In genomic region chr9:98191615-98192502, GRCh38 we compare ENCODE assay signal across 8 cellular contexts. TPM values are rescaled to one million over a fixed set of nuclear protein-coding genes. Genes with fewer than 3 reads are reported as not detected.
DNase-seq lines count a peak whose midpoint lies in the region; ATAC-seq, FAIRE-seq and TF ChIP-seq lines count a peak whose summit lies in the region.

No MANE protein-coding gene starts in this region.

- WGBS in endodermal cell (ENCODE audit: insufficient coverage in 1 of 2, insufficient read length in 1 of 2), 2 experiments = 10% methylated on average over 11 to 47 of the region's 47 CpGs
- 9 to 29% methylated on average over 9 to 37 of the region's 47 CpGs for WGBS in upper lobe of left lung, 2 donors

- no peak for FAIRE-seq in GM12892 (lab: Jason Lieb, UNC)

- H3K36me3 ChIP-seq in endodermal cell (ENCODE audit: control insufficient read depth, insufficient read depth, low read length) (no peaks in the 10 kb centered on the region), upper lobe of left lung (no peaks in the 10 kb centered on the region)
- peaks cover 0 to 4% (median 0%) of the 10 kb centered on the region in 3 experiments for H3K36me3 ChIP-seq in naive thymus-derived CD4-positive, alpha-beta T cell (ENCODE audit: control insufficient read depth in 2 of 3, insufficient read depth in 3 of 3, low read length in 3 of 3)

- intact Hi-C loops in activated CD4-positive, alpha-beta T cell treated with anti-CD3 and anti-CD28 coated beads, Interleukin-2, amount 10 ng/mL, durations not matched to agents 24 days and 14 days (cut with micrococcal nuclease) = loop anchor here (2.0 to 5.0 kb wide), 3 partner anchors 63 to 135 kb away; partner anchors contain the start of genes NANS, TBC1D2 and TRIM14
- intact Hi-C loops in naive thymus-derived CD4-positive, alpha-beta T cell (cut with micrococcal nuclease) = loop anchor here (1.0 to 5.0 kb wide), 12 partner anchors 13 to 285 kb away; partner anchors contain the start of genes TRMO (in 2 of the 2), ANP32B (in 1 of the 2), NANS (in 1 of the 2) and TBC1D2 (in 1 of the 2)

- no peak overlapping the region for H3K27ac Mint-ChIP-seq in activated CD4-positive, alpha-beta T cell treated with anti-CD3 and anti-CD28 coated beads, Interleukin-2, amount 10 ng/mL, durations not matched to agents 24 days and 14 days
- no peak overlapping the region for H3K27ac Mint-ChIP-seq in endodermal cell
- peak overlapping the region in 8 of 9 donors; percentile 19 to 77 (median 60) for H3K27ac Mint-ChIP-seq in naive thymus-derived CD4-positive, alpha-beta T cell

- H3K27me3 Mint-ChIP-seq in activated CD4-positive, alpha-beta T cell treated with anti-CD3 and anti-CD28 coated beads, Interleukin-2, amount 10 ng/mL, durations not matched to agents 24 days and 14 days = peaks cover 7% of the 10 kb centered on the region
- no peaks in the 10 kb centered on the region for H3K27me3 Mint-ChIP-seq in endodermal cell (ENCODE audit: insufficient read depth)
- H3K27me3 Mint-ChIP-seq in naive thymus-derived CD4-positive, alpha-beta T cell = peaks cover 0 to 17% (median 0%) of the 10 kb centered on the region in 5 donors

- no peak for TF ChIP-seq EP300 in upper lobe of left lung (IDR thresholded peaks at IDR 0.05)

- H3K4me1 Mint-ChIP-seq in activated CD4-positive, alpha-beta T cell treated with anti-CD3 and anti-CD28 coated beads, Interleukin-2, amount 10 ng/mL, durations not matched to agents 24 days and 14 days = peaks cover 10% of the 10 kb centered on the region
- peaks cover 22% of the 10 kb centered on the region for H3K4me1 Mint-ChIP-seq in endodermal cell
- peaks cover 12 to 48% (median 44%) of the 10 kb centered on the region in 7 donors for H3K4me1 Mint-ChIP-seq in naive thymus-derived CD4-positive, alpha-beta T cell

- CTCF ChIA-PET in naive thymus-derived CD4-positive, alpha-beta T cell (lab: Charles Lee) = interaction anchor here (0.8 to 1.8 kb wide), 4 partner anchors 22 to 90 kb away, joined by 3 to 6 read pairs (median 4); partner anchors contain the start of gene TRIM14

- TF ChIP-seq CTCF in endodermal cell (conservative IDR thresholded peaks at IDR 0.05) (no peak), upper lobe of left lung (IDR thresholded peaks at IDR 0.05) (no peak)

- peak; percentile 36 for DNase-seq in GM12892 (ENCODE audit: insufficient read length)
- DNase-seq in HPDE6-E6E7 (ENCODE audit: extremely low spot score) = peak; percentile 54
- DNase-seq in activated CD4-positive, alpha-beta T cell treated with anti-CD3 and anti-CD28 coated beads, Interleukin-2, amount 10 ng/mL, durations not matched to agents 24 days and 14 days = peak; percentile 75
- DNase-seq in endodermal cell = peak; percentile 84
- peak; percentile 17 to 46 (median 33) for DNase-seq in naive thymus-derived CD4-positive, alpha-beta T cell
- DNase-seq in upper lobe of left lung = peak; percentile 74 to 90
- no peak for DNase-seq in hepatic stellate cell (ENCODE audit: low spot score)

- TF ChIP-seq POLR2A in GM12892 (IDR thresholded peaks at IDR 0.05; ENCODE audit: low read depth, low read length) (no peak), upper lobe of left lung (IDR thresholded peaks at IDR 0.05) (no peak)

- H3K9me3 ChIP-seq in endodermal cell (ENCODE audit: control insufficient read depth, low read length) = no peaks in the 10 kb centered on the region
- no peaks in the 10 kb centered on the region for H3K9me3 ChIP-seq in naive thymus-derived CD4-positive, alpha-beta T cell (ENCODE audit: control insufficient read depth in 2 of 3, low read length in 3 of 3)
- no peaks in the 10 kb centered on the region for H3K9me3 ChIP-seq in upper lobe of left lung

- no peaks in the 10 kb centered on the region for H3K9me3 Mint-ChIP-seq in activated CD4-positive, alpha-beta T cell treated with anti-CD3 and anti-CD28 coated beads, Interleukin-2, amount 10 ng/mL, durations not matched to agents 24 days and 14 days
- no peaks in the 10 kb centered on the region for H3K9me3 Mint-ChIP-seq in endodermal cell
- H3K9me3 Mint-ChIP-seq in naive thymus-derived CD4-positive, alpha-beta T cell = no peaks in the 10 kb centered on the region

- H3K27me3 ChIP-seq in endodermal cell (ENCODE audit: control insufficient read depth, insufficient read depth, low read length, poor library complexity, severe bottlenecking) (no peaks in the 10 kb centered on the region), upper lobe of left lung (no peaks in the 10 kb centered on the region)
- no peaks in the 10 kb centered on the region for H3K27me3 ChIP-seq in naive thymus-derived CD4-positive, alpha-beta T cell (ENCODE audit: control insufficient read depth in 2 of 2, insufficient read depth in 2 of 2, low read length in 2 of 2)

- H3K4me1 ChIP-seq in endodermal cell (ENCODE audit: control insufficient read depth, insufficient read depth, low read length) (peaks cover 3% of the 10 kb centered on the region), upper lobe of left lung (peaks cover 6 to 33% (median 16%) of the 10 kb centered on the region in 4 donors)
- peaks cover 17 to 22% of the 10 kb centered on the region in 2 donors for H3K4me1 ChIP-seq in naive thymus-derived CD4-positive, alpha-beta T cell (ENCODE audit: control insufficient read depth in 2 of 2, insufficient read depth in 2 of 2, low read length in 2 of 2)

- no peak overlapping the region for H3K27ac ChIP-seq in endodermal cell (ENCODE audit: low read depth, low read length)
- peak overlapping the region; percentile 53 for H3K27ac ChIP-seq in naive thymus-derived CD4-positive, alpha-beta T cell (ENCODE audit: low read depth, low read length)
- peak overlapping the region in 3 of 4 donors; percentile 42 to 83 (median 71) for H3K27ac ChIP-seq in upper lobe of left lung

- no peaks in the 10 kb centered on the region for H3K36me3 Mint-ChIP-seq in activated CD4-positive, alpha-beta T cell treated with anti-CD3 and anti-CD28 coated beads, Interleukin-2, amount 10 ng/mL, durations not matched to agents 24 days and 14 days (ENCODE audit: low read depth)
- no peaks in the 10 kb centered on the region for H3K36me3 Mint-ChIP-seq in endodermal cell (ENCODE audit: low read depth)
- peaks cover 0 to 4% (median 0%) of the 10 kb centered on the region in 5 donors for H3K36me3 Mint-ChIP-seq in naive thymus-derived CD4-positive, alpha-beta T cell

- peak overlapping the region; percentile 81 for H3K4me3 ChIP-seq in endodermal cell (ENCODE audit: low read length)
- H3K4me3 ChIP-seq in naive thymus-derived CD4-positive, alpha-beta T cell (ENCODE audit: low read length) = peak overlapping the region; percentile 81
- peak overlapping the region; percentile 64 to 67 (median 65) for H3K4me3 ChIP-seq in upper lobe of left lung

- peak; percentile 42 for ATAC-seq in naive thymus-derived CD4-positive, alpha-beta T cell
- peak; percentile 46 to 47 for ATAC-seq in upper lobe of left lung (ENCODE audit: low FRiP score in 2 of 2)
- ATAC-seq in GM18519 (IDR thresholded peaks at IDR 0.05; ENCODE audit: low FRiP score, unreplicated experiment) = no peak

- peak overlapping the region; percentile 77 for H3K4me3 Mint-ChIP-seq in activated CD4-positive, alpha-beta T cell treated with anti-CD3 and anti-CD28 coated beads, Interleukin-2, amount 10 ng/mL, durations not matched to agents 24 days and 14 days
- H3K4me3 Mint-ChIP-seq in endodermal cell = peak overlapping the region; percentile 72
- H3K4me3 Mint-ChIP-seq in naive thymus-derived CD4-positive, alpha-beta T cell = peak overlapping the region; percentile 61 to 91 (median 80)

- H3K9ac ChIP-seq in endodermal cell (ENCODE audit: extremely low read depth, low read length, poor library complexity, severe bottlenecking) = peak overlapping the region; percentile 47

- POLR2A ChIA-PET in naive thymus-derived CD4-positive, alpha-beta T cell (lab: Charles Lee) = interaction anchor here (0.6 to 2.7 kb wide), 11 partner anchors 16 to 91 kb away, joined by 3 to 18 read pairs (median 4); partner anchors contain the start of genes TBC1D2 and TRIM14

RNA-seq across cellular contexts. Expression of gene CORO2A, which starts 0.6 kb away (rescaled TPM):
- polyA plus RNA-seq in GM12892 (2012; ENCODE audit: missing spikeins) = 2.2 TPM
- total RNA-seq in activated CD4-positive, alpha-beta T cell treated with anti-CD3 and anti-CD28 coated beads, Interleukin-2, amount 10 ng/mL, durations not matched to agents 24 days and 14 days = 0.92 and 1.4 TPM in 2 replicates
- total RNA-seq in endodermal cell = 10 to 100 TPM; 21.0 to 22.8 TPM
- 10.1 TPM for polyA plus RNA-seq in endodermal cell (2013, experiment 1 of 2)
- polyA plus RNA-seq in endodermal cell (2013, experiment 2 of 2) = 10.4 TPM
- total RNA-seq in naive thymus-derived CD4-positive, alpha-beta T cell = 1 to 10 TPM; 3.0 to 9.7 (median 7.7) TPM
- polyA plus RNA-seq in naive thymus-derived CD4-positive, alpha-beta T cell = 1 to 10 TPM; 6.6 to 9.0 TPM
- 10 to 100 TPM; 10.5 to 22.8 (median 17.9) TPM for total RNA-seq in upper lobe of left lung

Comparison
In these comparisons a context has a peak if more than half of its experiments do, and no peak if none do; other contexts are left out.
1. H3K27ac Mint-ChIP-seq: peak in naive thymus-derived CD4-positive, alpha-beta T cell (8 of 9); none in activated CD4-positive, alpha-beta T cell treated with anti-CD3 and anti-CD28 coated beads, Interleukin-2, amount 10 ng/mL, durations not matched to agents 24 days and 14 days (single experiment) and endodermal cell (single experiment).
2. Peak in every context shown above with its lines, with median percentiles within 50 percentile points of each other: H3K4me3 Mint-ChIP-seq and H3K4me3 ChIP-seq.